ENCODE assay signal across 19 cellular contexts in the genomic region with DNA sequence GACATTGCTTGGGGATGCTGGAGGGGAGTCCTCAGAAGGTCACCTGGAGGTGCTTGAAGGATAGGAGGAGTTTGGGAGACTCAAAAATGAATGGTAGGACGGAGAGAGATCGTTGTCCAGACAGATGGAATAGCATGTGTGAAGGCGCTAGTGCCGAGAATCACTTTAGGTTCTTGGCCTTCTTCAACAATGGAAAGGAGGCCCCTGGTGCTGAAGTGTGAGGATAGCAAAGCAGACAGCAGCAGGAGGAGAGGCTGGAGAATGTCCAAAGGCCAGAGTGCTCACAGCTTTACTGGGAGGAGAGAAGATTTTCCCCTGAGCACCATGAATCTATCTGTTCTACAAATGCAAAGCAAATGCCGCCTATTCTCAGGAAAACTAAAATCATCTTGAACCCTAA.
DNase-seq lines count a peak whose midpoint lies in the region; ATAC-seq and TF ChIP-seq lines count a peak whose summit lies in the region.
"Had no signal": no experiment of that assay in that cellular context is flagged by ENCODE, and none has a peak within 500 bp of the region (broad histone marks: within the 10 kb centered on the region; RNA-seq: fewer than 3 reads in every experiment).

No MANE protein-coding gene starts in this region.

- H3K9me3 Mint-ChIP-seq in stimulated activated naive CD8-positive, alpha-beta T cell treated with anti-CD3 and anti-CD28 coated beads, Interleukin-15, amount 100 ng/mL, for 72 hours = peaks cover 11 to 27% of the 10 kb centered on the region in 2 donors

- H3K36me3 ChIP-seq in adipocyte (ENCODE audit: control insufficient read depth, insufficient read depth, low read length, severe bottlenecking) = no peaks in the 10 kb centered on the region
- H3K36me3 ChIP-seq in osteoblast (ENCODE audit: insufficient read depth, low read length) = no peaks in the 10 kb centered on the region
- H3K36me3 ChIP-seq: HAP-1, left lung, tibial nerve had no signal

- no peak overlapping the region for H3K4me3 Mint-ChIP-seq in stimulated activated naive CD8-positive, alpha-beta T cell treated with anti-CD3 and anti-CD28 coated beads, Interleukin-15, amount 100 ng/mL, for 72 hours
- H3K4me3 Mint-ChIP-seq: activated T-cell treated with anti-CD3 and anti-CD28 coated beads, Interleukin-2, amount 50 U/mL, for 4 hours; stimulated activated memory B cell treated with anti-CD40 and anti-IgM and Interleukin-4, amounts not matched to agents 10 μg/mL and 1 μg/mL and 100 μg/mL, for 72 hours had no signal

- no peak overlapping the region for H3K27ac ChIP-seq in AG04450 (ENCODE audit: low read depth, low read length)
- H3K27ac ChIP-seq in osteoblast (ENCODE audit: low read depth, low read length) = no peak overlapping the region
- H3K27ac ChIP-seq: A549, left lung, tibial nerve had no signal

- H3K9me3 ChIP-seq in AG04450 (ENCODE audit: control insufficient read depth, insufficient read depth, low read length) (no peaks in the 10 kb centered on the region), adipocyte (ENCODE audit: control insufficient read depth, low read length) (no peaks in the 10 kb centered on the region), osteoblast (ENCODE audit: low read depth, low read length) (no peaks in the 10 kb centered on the region)
- H3K9me3 ChIP-seq: A549, HAP-1, tibial nerve had no signal

- H3K4me1 ChIP-seq in adipocyte (ENCODE audit: control insufficient read depth, insufficient read depth, low read length) (peaks cover 17% of the 10 kb centered on the region), osteoblast (ENCODE audit: insufficient read depth, low read length) (peaks cover 11% of the 10 kb centered on the region)
- H3K4me1 ChIP-seq: A549, HAP-1 had no signal

- CTCF ChIA-PET in AG04450 (lab: Charles Lee) = interaction anchor here (1.3 kb wide), 1 partner anchor 804 kb away, joined by 7 read pairs; no protein-coding TSS in a partner anchor

- H4K20me1 ChIP-seq in osteoblast (ENCODE audit: insufficient read depth, low read length) = no peaks in the 10 kb centered on the region

- POLR2A ChIA-PET in AG04450 (lab: Yijun Ruan, JAX) = no interaction called here

- no peak overlapping the region for H3K27ac Mint-ChIP-seq in stimulated activated naive CD8-positive, alpha-beta T cell treated with anti-CD3 and anti-CD28 coated beads, Interleukin-15, amount 100 ng/mL, for 72 hours
- H3K27ac Mint-ChIP-seq: activated naive CD4-positive, alpha-beta T cell treated with anti-CD3 and anti-CD28 coated beads, Interleukin-2, amount 50 U/mL, for 72 hours; stimulated activated memory B cell treated with anti-CD40 and anti-IgM and Interleukin-4, amounts not matched to agents 10 μg/mL and 1 μg/mL and 100 μg/mL, for 72 hours had no signal

- H3K79me2 ChIP-seq in osteoblast (ENCODE audit: insufficient read depth, low read length) = no peaks in the 10 kb centered on the region

- DNase-seq in AG04450 (ENCODE audit: low read depth, low spot score) (peak; percentile 10), adipocyte (ENCODE audit: low read depth) (peak; percentile 26), foreskin fibroblast (peak in 1 of 2 donors; percentile 71), osteoblast (ENCODE audit: insufficient read length, low spot score, missing footprints) (no peak), T1000 (lab: John Stamatoyannopoulos, UW) (no peak)
- no peak for DNase-seq in stimulated activated naive CD8-positive, alpha-beta T cell treated with anti-CD3 and anti-CD28 coated beads, Interleukin-15, amount 100 ng/mL, for 72 hours
- no peak for DNase-seq in activated CD8-positive, alpha-beta memory T cell treated with anti-CD3 and anti-CD28 coated beads for 24 hours
- DNase-seq: activated CD4-positive, alpha-beta T cell treated with anti-CD3 and anti-CD28 coated beads, Interleukin-2, amount 50 U/mL, for 48 hours; activated T-cell treated with anti-CD3 and anti-CD28 coated beads, Interleukin-2, amount 50 U/mL, for 4 hours; DMS79 treated with DMSO at 0.1 percent for 48 hours; effector CD4-positive, alpha-beta T cell; left lung; NCI-H1436 treated with DMSO at 0.1 percent for 48 hours had no signal

- H3K4me3 ChIP-seq in AG04450 (ENCODE audit: low read depth, low read length) (no peak overlapping the region), adipocyte (ENCODE audit: low read length) (peak overlapping the region; percentile 57), foreskin fibroblast (ENCODE audit: low read depth in 1 of 2, low read length in 2 of 2) (no peak overlapping the region), osteoblast (ENCODE audit: insufficient read depth, low read length) (peak overlapping the region; percentile 38)
- H3K4me3 ChIP-seq: A549, HAP-1, left lung, tibial nerve had no signal

- H3K27me3 ChIP-seq in AG04450 (ENCODE audit: control insufficient read depth, insufficient read depth, low read length) (no peaks in the 10 kb centered on the region), adipocyte (replicated peaks; ENCODE audit: control insufficient read depth, insufficient read depth, low read length) (no peaks in the 10 kb centered on the region), osteoblast (ENCODE audit: insufficient read depth, low read length) (no peaks in the 10 kb centered on the region)
- H3K27me3 ChIP-seq: left lung, tibial nerve had no signal

- ATAC-seq in HG03354 (IDR thresholded peaks at IDR 0.05; ENCODE audit: poor library complexity, severe bottlenecking, unreplicated experiment) = no peak
- no peak for ATAC-seq in stimulated activated naive CD8-positive, alpha-beta T cell treated with anti-CD3 and anti-CD28 coated beads, Interleukin-15, amount 100 ng/mL, for 72 hours
- ATAC-seq: A549; activated naive CD4-positive, alpha-beta T cell treated with anti-CD3 and anti-CD28 coated beads, Interleukin-2, amount 50 U/mL, for 72 hours; activated T-cell treated with anti-CD3 and anti-CD28 coated beads, Interleukin-2, amount 50 U/mL, for 4 hours; left lung; stimulated activated memory B cell treated with anti-CD40 and anti-IgM and Interleukin-4, amounts not matched to agents 10 μg/mL and 1 μg/mL and 100 μg/mL, for 72 hours had no signal

- peak overlapping the region; percentile 70 for H3K4me2 ChIP-seq in osteoblast (ENCODE audit: insufficient read depth, low read length)
- H3K4me2 ChIP-seq: A549 had no signal

- H2AFZ ChIP-seq in osteoblast (ENCODE audit: low read length) = peak overlapping the region; percentile 33

- no peaks in the 10 kb centered on the region for H3K4me1 Mint-ChIP-seq in stimulated activated naive CD8-positive, alpha-beta T cell treated with anti-CD3 and anti-CD28 coated beads, Interleukin-15, amount 100 ng/mL, for 72 hours
- H3K4me1 Mint-ChIP-seq: stimulated activated memory B cell treated with anti-CD40 and anti-IgM and Interleukin-4, amounts not matched to agents 10 μg/mL and 1 μg/mL and 100 μg/mL, for 72 hours had no signal

- no peaks in the 10 kb centered on the region for H3K27me3 Mint-ChIP-seq in stimulated activated naive CD8-positive, alpha-beta T cell treated with anti-CD3 and anti-CD28 coated beads, Interleukin-15, amount 100 ng/mL, for 72 hours
- H3K27me3 Mint-ChIP-seq: stimulated activated memory B cell treated with anti-CD40 and anti-IgM and Interleukin-4, amounts not matched to agents 10 μg/mL and 1 μg/mL and 100 μg/mL, for 72 hours had no signal

- H3K9ac ChIP-seq in adipocyte (ENCODE audit: low read length) = no peak overlapping the region

- TF ChIP-seq CTCF in AG04450 (IDR thresholded peaks at IDR 0.05; ENCODE audit: low read depth, low read length) (peak; percentile 30), foreskin fibroblast (IDR thresholded peaks at IDR 0.05; ENCODE audit: low read depth, low read length) (peak; percentile 15), osteoblast (IDR thresholded peaks at IDR 0.05; ENCODE audit: extremely low read depth, low read depth, low read length) (no peak)

Comparison
In these comparisons a context has a peak if more than half of its experiments do, and no peak if none do; other contexts are left out.
1. DNase-seq: peak in AG04450 (single experiment) and adipocyte (single experiment); none in osteoblast (single experiment), T1000 (single experiment), stimulated activated naive CD8-positive, alpha-beta T cell treated with anti-CD3 and anti-CD28 coated beads, Interleukin-15, amount 100 ng/mL, for 72 hours (0 of 2) and activated CD8-positive, alpha-beta memory T cell treated with anti-CD3 and anti-CD28 coated beads for 24 hours (single experiment).
2. H3K4me3 ChIP-seq: peak in adipocyte (single experiment) and osteoblast (single experiment); none in AG04450 (single experiment) and foreskin fibroblast (0 of 2).